ENCODE assay signal across 9 cellular contexts in genomic region chr7:100492738-100493475, GRCh38. TPM values are rescaled to one million over a fixed set of nuclear protein-coding genes. Genes with fewer than 3 reads are reported as not detected.
A peak's percentile ranks its signal among the peaks of the same experiment; 100 is the strongest.
DNase-seq lines count a peak whose midpoint lies in the region; ATAC-seq, FAIRE-seq and TF ChIP-seq lines count a peak whose summit lies in the region.
"Had no signal": no experiment of that assay in that cellular context is flagged by ENCODE, and none has a peak within 500 bp of the region (broad histone marks: within the 10 kb centered on the region; RNA-seq: fewer than 3 reads in every experiment).

No MANE protein-coding gene starts in this region.

- intact Hi-C loops in left ventricle myocardium inferior (cut with micrococcal nuclease), result no loop called here
- intact Hi-C loops in Right ventricle myocardium inferior (cut with DNase I), result no loop called here

- TF ChIP-seq CTCF in left ventricle myocardium inferior (IDR thresholded peaks at IDR 0.05; ENCODE audit: borderline replicate concordance) (no peak), GM10266 (IDR thresholded peaks at IDR 0.05; ENCODE audit: control insufficient read depth, insufficient read depth, low read depth, missing control alignments) (no peak)

- ATAC-seq in Right ventricle myocardium inferior, result no peak
- ATAC-seq in GM21723 (IDR thresholded peaks at IDR 0.05; ENCODE audit: unreplicated experiment), result no peak

- H3K36me3 ChIP-seq in left ventricle myocardium inferior, result no peaks in the 10 kb centered on the region
- H3K36me3 ChIP-seq in mucosa of rectum (ENCODE audit: control insufficient read depth in 2 of 2, insufficient read depth in 2 of 2, low read length in 2 of 2), result no peaks in the 10 kb centered on the region

- peak overlapping the region; percentile 66 for H3K4me3 ChIP-seq in left ventricle myocardium inferior
- peak overlapping the region; percentile 35 to 50 for H3K4me3 ChIP-seq in mucosa of rectum (ENCODE audit: low read length in 2 of 2)

- DNase-seq in left ventricle myocardium inferior (no peak), Right ventricle myocardium inferior (ENCODE audit: missing footprints) (no peak), caudate nucleus (lab: John Stamatoyannopoulos, UW) (no peak), frontal cortex (ENCODE audit: low spot score in 2 of 2) (no peak), GM10266 (ENCODE audit: extremely low spot score) (no peak), G401 (ENCODE audit: low spot score) (no peak)

- FAIRE-seq in frontal cortex (lab: Jason Lieb, UNC), result no peak

- H3K9me3 ChIP-seq in left ventricle myocardium inferior (replicated peaks) (no peaks in the 10 kb centered on the region), mucosa of rectum (ENCODE audit: control insufficient read depth in 2 of 2, low read length in 2 of 2) (no peaks in the 10 kb centered on the region)

- H3K27me3 ChIP-seq in left ventricle myocardium inferior (ENCODE audit: low read depth) (no peaks in the 10 kb centered on the region), mucosa of rectum (ENCODE audit: control insufficient read depth in 2 of 2, insufficient read depth in 2 of 2, low read length in 2 of 2) (peaks cover 0 to 5% of the 10 kb centered on the region in 2 donors)

- H3K4me1 ChIP-seq in left ventricle myocardium inferior (peaks cover 13% of the 10 kb centered on the region), mucosa of rectum (ENCODE audit: control insufficient read depth in 2 of 2, insufficient read depth in 2 of 2, low read length in 2 of 2) (peaks cover 3 to 5% of the 10 kb centered on the region in 2 donors)

- no peak overlapping the region for H3K9ac ChIP-seq in mucosa of rectum (ENCODE audit: low read depth in 1 of 2, low read length in 2 of 2)

- H3K27ac ChIP-seq in left ventricle myocardium inferior (replicated peaks) (no peak overlapping the region), caudate nucleus (ENCODE audit: low read depth, low read length) (peak overlapping the region; percentile 62), mucosa of rectum (ENCODE audit: low read depth in 2 of 2, low read length in 2 of 2) (no peak overlapping the region)
- H3K27ac ChIP-seq: epithelial cell of prostate had no signal

- in situ Hi-C loops in G401 (cut with HindIII; ENCODE audit: low sequenced_read_pairs), result no loop called here

RNA-seq across cellular contexts. Expression of gene NYAP1, which starts 9.2 kb away (rescaled TPM):
- total RNA-seq in left ventricle myocardium inferior, result 0.38 TPM
- total RNA-seq in Right ventricle myocardium inferior, result 0.54 TPM
- total RNA-seq in frontal cortex, result 55.0 TPM
- total RNA-seq in G401 (2014; rRNA removed; shearing (Covaris generic)), result 17.3 and 23.0 TPM in 2 replicates

RNA-seq across cellular contexts. Expression of gene TSC22D4, which starts 13.9 kb away (rescaled TPM):
- total RNA-seq in left ventricle myocardium inferior (47.5 TPM), Right ventricle myocardium inferior (50.3 TPM), frontal cortex (7.3 TPM)
- total RNA-seq in G401 (2014; rRNA removed; shearing (Covaris generic)), result 80.1 and 118 TPM in 2 replicates

RNA-seq across cellular contexts. Expression of gene SPACDR, which starts 28.8 kb away (rescaled TPM):
- total RNA-seq in left ventricle myocardium inferior, result 0.88 TPM
- 0.35 TPM for total RNA-seq in Right ventricle myocardium inferior
- total RNA-seq in frontal cortex, result not detected
- total RNA-seq in G401 (2014; rRNA removed; shearing (Covaris generic)), result not detected in 2 replicates

RNA-seq across cellular contexts. Expression of gene AGFG2, which starts 46.1 kb away (rescaled TPM):
- total RNA-seq in left ventricle myocardium inferior (26.6 TPM), Right ventricle myocardium inferior (21.5 TPM), frontal cortex (2.0 TPM)
- total RNA-seq in G401 (2014; rRNA removed; shearing (Covaris generic)), result 42.3 and 47.0 TPM in 2 replicates

RNA-seq across cellular contexts. Expression of gene PPP1R35, which starts 56.6 kb away (rescaled TPM):
- total RNA-seq in left ventricle myocardium inferior (10.8 TPM), Right ventricle myocardium inferior (12.4 TPM), frontal cortex (7.3 TPM)
- total RNA-seq in G401 (2014; rRNA removed; shearing (Covaris generic)), result 56.1 and 59.4 TPM in 2 replicates

Comparison
In these comparisons a context has a peak if more than half of its experiments do, and no peak if none do; other contexts are left out.
1. RNA of gene NYAP1, which starts 9.2 kb away (total RNA-seq): 55.0 TPM in frontal cortex (single experiment) and 17.3 to 23.0 TPM in G401; 0.54 TPM in Right ventricle myocardium inferior (single experiment) and 0.38 TPM in left ventricle myocardium inferior (single experiment); every median in the first group is over 10 times any median in the second.